Comparison of ENCODE assay signal across 14 cellular contexts in the genomic region with DNA sequence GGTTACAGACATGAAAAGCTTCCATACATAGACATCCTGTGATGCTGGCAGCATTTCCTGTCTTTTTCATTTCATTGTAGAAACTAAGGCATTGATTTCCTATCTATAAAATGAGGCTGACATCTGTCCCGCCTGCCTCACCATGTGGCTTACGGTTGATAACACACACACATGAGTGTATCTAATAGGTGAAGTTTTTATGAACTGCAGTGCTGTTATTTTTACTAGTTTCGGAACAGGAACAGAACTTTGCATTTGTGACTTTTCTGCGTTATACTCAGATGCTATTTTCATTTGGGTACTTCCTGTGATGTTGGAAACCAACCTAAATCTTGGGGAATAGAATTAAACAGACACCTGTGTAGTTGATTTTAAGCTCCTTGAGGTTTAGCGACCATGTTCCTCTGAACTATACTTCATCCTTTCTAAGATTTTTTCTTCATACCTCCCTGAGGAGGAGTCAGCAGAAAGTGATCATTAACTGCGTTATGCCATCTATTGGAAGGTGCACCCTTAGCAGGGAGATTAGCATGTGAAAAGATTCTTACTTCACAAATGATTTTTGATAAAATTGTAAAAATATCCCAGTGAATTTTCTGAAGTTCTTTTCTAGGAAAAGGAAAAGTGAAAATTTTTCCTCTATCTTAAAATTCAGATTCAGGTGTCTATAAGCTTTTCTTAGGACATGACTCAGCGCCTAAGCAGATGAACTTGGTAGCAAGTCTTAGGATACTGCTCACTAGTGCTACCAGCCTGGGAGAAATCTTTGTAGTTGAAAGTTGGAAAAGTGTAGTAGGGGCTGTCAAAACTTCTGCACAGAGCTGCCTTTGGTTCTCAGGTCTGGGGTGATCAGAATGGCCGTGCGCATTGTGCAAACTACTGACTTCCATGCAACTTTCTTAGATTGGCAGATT.
DNase-seq lines count a peak whose midpoint lies in the region; ATAC-seq and TF ChIP-seq lines count a peak whose summit lies in the region.
"Had no signal": no experiment of that assay in that cellular context is flagged by ENCODE, and none has a peak within 500 bp of the region (broad histone marks: within the 10 kb centered on the region; RNA-seq: fewer than 3 reads in every experiment).

No MANE protein-coding gene starts in this region.

- 0 out of 2 replicates have a peak, but pooled peaks have one; percentile 8 for TF ChIP-seq CTCF in RWPE1 (conservative IDR thresholded peaks at IDR 0.05; ENCODE audit: low read depth)

- H3K27ac ChIP-seq in RWPE1 = no peak overlapping the region
- H3K27ac ChIP-seq: HL-60, sigmoid colon, vagina had no signal

- H3K27ac Mint-ChIP-seq in activated CD4-positive, alpha-beta memory T cell treated with anti-CD3 and anti-CD28 coated beads, Interleukin-2, amount 10 ng/mL, durations not matched to agents 7 days and 5 days = no peak overlapping the region
- H3K27ac Mint-ChIP-seq: activated CD8-positive, alpha-beta memory T cell treated with anti-CD3 and anti-CD28 coated beads, Interleukin-2, amount 10 ng/mL, durations not matched to agents 7 days and 5 days had no signal

- peaks cover 16% of the 10 kb centered on the region for H3K27me3 Mint-ChIP-seq in activated CD4-positive, alpha-beta memory T cell treated with anti-CD3 and anti-CD28 coated beads, Interleukin-2, amount 10 ng/mL, durations not matched to agents 7 days and 5 days

- no peaks in the 10 kb centered on the region for H3K9me3 Mint-ChIP-seq in activated CD4-positive, alpha-beta memory T cell treated with anti-CD3 and anti-CD28 coated beads, Interleukin-2, amount 10 ng/mL, durations not matched to agents 7 days and 5 days

- H3K4me1 Mint-ChIP-seq in activated CD4-positive, alpha-beta memory T cell treated with anti-CD3 and anti-CD28 coated beads, Interleukin-2, amount 10 ng/mL, durations not matched to agents 7 days and 5 days = peaks cover 10% of the 10 kb centered on the region

- ATAC-seq in GM18873 (IDR thresholded peaks at IDR 0.05; ENCODE audit: low FRiP score, unreplicated experiment) = peak; percentile 48
- ATAC-seq in HG02798 (IDR thresholded peaks at IDR 0.05; ENCODE audit: poor library complexity, unreplicated experiment) = peak; percentile 58
- ATAC-seq: activated CD8-positive, alpha-beta memory T cell treated with anti-CD3 and anti-CD28 coated beads, Interleukin-2, amount 10 ng/mL, durations not matched to agents 7 days and 5 days; mucosa of descending colon had no signal

- POLR2A ChIA-PET in RWPE1 (lab: Yijun Ruan, JAX; ENCODE audit: low non-redundant PET) = no interaction called here
- POLR2A ChIA-PET in activated CD4-positive, alpha-beta memory T cell treated with anti-CD3 and anti-CD28 coated beads, Interleukin-2, amount 10 ng/mL, durations not matched to agents 7 days and 5 days (lab: Charles Lee) = interaction anchor here (1.3 kb wide), 1 partner anchor 23 kb away, joined by 3 read pairs; no protein-coding TSS in a partner anchor

- no peak overlapping the region for H3K4me3 Mint-ChIP-seq in activated CD4-positive, alpha-beta memory T cell treated with anti-CD3 and anti-CD28 coated beads, Interleukin-2, amount 10 ng/mL, durations not matched to agents 7 days and 5 days
- H3K4me3 Mint-ChIP-seq: activated CD8-positive, alpha-beta memory T cell treated with anti-CD3 and anti-CD28 coated beads, Interleukin-2, amount 10 ng/mL, durations not matched to agents 7 days and 5 days had no signal

- DNase-seq in A172 (ENCODE audit: low spot score) (peak; percentile 25), RWPE1 (ENCODE audit: low spot score) (no peak), NCI-H1694 (lab: John Stamatoyannopoulos, UW) (no peak), NCI-H128 (lab: John Stamatoyannopoulos, UW; ENCODE audit: unreplicated experiment) (no peak), AML-193 (lab: John Stamatoyannopoulos, UW) (no peak)
- no peak for DNase-seq in activated CD4-positive, alpha-beta memory T cell treated with anti-CD3 and anti-CD28 coated beads, Interleukin-2, amount 10 ng/mL, durations not matched to agents 7 days and 5 days
- DNase-seq: activated CD8-positive, alpha-beta memory T cell treated with anti-CD3 and anti-CD28 coated beads, Interleukin-2, amount 10 ng/mL, durations not matched to agents 7 days and 5 days; mucosa of descending colon; NCI-H1417 treated with DMSO at 0.1 percent for 48 hours; sigmoid colon had no signal

- H3K36me3 Mint-ChIP-seq in activated CD4-positive, alpha-beta memory T cell treated with anti-CD3 and anti-CD28 coated beads, Interleukin-2, amount 10 ng/mL, durations not matched to agents 7 days and 5 days (ENCODE audit: low read depth) = no peaks in the 10 kb centered on the region
- H3K36me3 Mint-ChIP-seq: activated CD8-positive, alpha-beta memory T cell treated with anti-CD3 and anti-CD28 coated beads, Interleukin-2, amount 10 ng/mL, durations not matched to agents 7 days and 5 days had no signal

- CTCF ChIA-PET in RWPE1 (lab: Yijun Ruan, JAX) = interaction anchor here (0.6 kb wide), 1 partner anchor 592 kb away, joined by 3 read pairs; no protein-coding TSS in a partner anchor
- CTCF ChIA-PET in activated CD4-positive, alpha-beta memory T cell treated with anti-CD3 and anti-CD28 coated beads, Interleukin-2, amount 10 ng/mL, durations not matched to agents 7 days and 5 days (lab: Charles Lee) = interaction anchor here (0.9 kb wide), 1 partner anchor 9 kb away, joined by 3 read pairs; no protein-coding TSS in a partner anchor
